Comparison of ENCODE assay signal across 2 cellular contexts in the genomic region with DNA sequence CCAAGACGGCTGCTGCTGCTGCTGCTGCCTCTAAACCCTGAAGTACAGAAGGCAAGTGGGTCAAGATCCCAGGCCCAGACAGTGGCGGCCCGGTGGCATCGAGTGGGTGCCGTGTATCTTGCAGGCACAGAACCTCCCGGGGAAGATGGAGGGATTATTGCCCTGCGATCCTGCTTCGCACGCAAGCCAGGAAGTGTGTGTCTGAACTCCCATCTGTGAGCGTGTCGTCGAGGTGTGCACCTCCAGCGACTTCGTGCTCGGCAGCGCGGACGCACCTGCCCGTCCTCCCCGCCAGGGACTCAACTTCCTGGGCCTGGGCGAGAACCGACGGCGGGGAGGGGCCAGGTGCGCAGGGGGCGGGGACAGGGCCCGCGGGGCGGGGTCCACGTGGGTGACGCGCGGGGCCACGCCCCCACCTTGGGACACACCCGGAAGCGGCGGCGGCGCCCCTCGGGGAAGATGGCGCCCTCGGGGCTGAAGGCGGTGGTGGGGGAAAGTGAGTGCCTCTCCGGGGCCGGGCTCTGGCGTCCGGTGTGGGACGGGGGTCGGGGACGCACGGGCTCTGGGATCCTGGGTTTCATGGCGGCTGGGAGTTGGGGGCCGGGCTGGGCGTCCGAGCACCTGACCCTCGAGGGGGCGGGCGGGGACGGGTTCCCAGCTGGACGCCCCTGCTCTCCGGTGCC.
TF ChIP-seq lines count a peak whose summit lies in the region.

A gene (plus strand): TSS at position 420 of the 683 bp plus-strand sequence. CDS start 40 bp downstream, at position 460.

TF ChIP-seq in HEK293, 187 proteins besides CTCF, POLR2A, EP300 and RAD21 (continued from another document):
- TF ChIP-seq, protein P1, sequence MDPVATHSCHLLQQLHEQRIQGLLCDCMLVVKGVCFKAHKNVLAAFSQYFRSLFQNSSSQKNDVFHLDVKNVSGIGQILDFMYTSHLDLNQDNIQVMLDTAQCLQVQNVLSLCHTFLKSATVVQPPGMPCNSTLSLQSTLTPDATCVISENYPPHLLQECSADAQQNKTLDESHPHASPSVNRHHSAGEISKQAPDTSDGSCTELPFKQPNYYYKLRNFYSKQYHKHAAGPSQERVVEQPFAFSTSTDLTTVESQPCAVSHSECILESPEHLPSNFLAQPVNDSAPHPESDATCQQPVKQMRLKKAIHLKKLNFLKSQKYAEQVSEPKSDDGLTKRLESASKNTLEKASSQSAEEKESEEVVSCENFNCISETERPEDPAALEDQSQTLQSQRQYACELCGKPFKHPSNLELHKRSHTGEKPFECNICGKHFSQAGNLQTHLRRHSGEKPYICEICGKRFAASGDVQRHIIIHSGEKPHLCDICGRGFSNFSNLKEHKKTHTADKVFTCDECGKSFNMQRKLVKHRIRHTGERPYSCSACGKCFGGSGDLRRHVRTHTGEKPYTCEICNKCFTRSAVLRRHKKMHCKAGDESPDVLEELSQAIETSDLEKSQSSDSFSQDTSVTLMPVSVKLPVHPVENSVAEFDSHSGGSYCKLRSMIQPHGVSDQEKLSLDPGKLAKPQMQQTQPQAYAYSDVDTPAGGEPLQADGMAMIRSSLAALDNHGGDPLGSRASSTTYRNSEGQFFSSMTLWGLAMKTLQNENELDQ (tag by site-specific recombination; IDR thresholded peaks at IDR 0.05; ENCODE audit: low read depth) = no peak
- TF ChIP-seq ZNF677 (tag by site-specific recombination; IDR thresholded peaks at IDR 0.05) (no peak), GFI1B (tag by site-specific recombination; IDR thresholded peaks at IDR 0.05) (no peak), SETDB1 (IDR thresholded peaks at IDR 0.05; ENCODE audit: insufficient read length, low read length) (no peak), KLF9 (tag by site-specific recombination; IDR thresholded peaks at IDR 0.05; ENCODE audit: low read depth) (peak; percentile 95)

TF ChIP-seq in WTC11, 78 proteins besides CTCF, POLR2A, EP300 and RAD21 (continued from another document):
- TF ChIP-seq, protein P2, sequence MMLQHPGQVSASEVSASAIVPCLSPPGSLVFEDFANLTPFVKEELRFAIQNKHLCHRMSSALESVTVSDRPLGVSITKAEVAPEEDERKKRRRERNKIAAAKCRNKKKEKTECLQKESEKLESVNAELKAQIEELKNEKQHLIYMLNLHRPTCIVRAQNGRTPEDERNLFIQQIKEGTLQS (CRISPR knock-in tag; conservative IDR thresholded peaks at IDR 0.05) = no peak
- TF ChIP-seq, protein P3, sequence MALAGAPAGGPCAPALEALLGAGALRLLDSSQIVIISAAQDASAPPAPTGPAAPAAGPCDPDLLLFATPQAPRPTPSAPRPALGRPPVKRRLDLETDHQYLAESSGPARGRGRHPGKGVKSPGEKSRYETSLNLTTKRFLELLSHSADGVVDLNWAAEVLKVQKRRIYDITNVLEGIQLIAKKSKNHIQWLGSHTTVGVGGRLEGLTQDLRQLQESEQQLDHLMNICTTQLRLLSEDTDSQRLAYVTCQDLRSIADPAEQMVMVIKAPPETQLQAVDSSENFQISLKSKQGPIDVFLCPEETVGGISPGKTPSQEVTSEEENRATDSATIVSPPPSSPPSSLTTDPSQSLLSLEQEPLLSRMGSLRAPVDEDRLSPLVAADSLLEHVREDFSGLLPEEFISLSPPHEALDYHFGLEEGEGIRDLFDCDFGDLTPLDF (CRISPR knock-in tag; IDR thresholded peaks at IDR 0.05) = peak; percentile 97
- TF ChIP-seq ZBTB21 (CRISPR knock-in tag; IDR thresholded peaks at IDR 0.05; ENCODE audit: borderline replicate concordance) (peak; percentile 92; the same call in 1 of the 2 replicates), OVOL2 (CRISPR knock-in tag; IDR thresholded peaks at IDR 0.05; ENCODE audit: borderline replicate concordance) (no peak), GTF2I (CRISPR knock-in tag; conservative IDR thresholded peaks at IDR 0.05) (no peak), IRF2 (CRISPR knock-in tag; IDR thresholded peaks at IDR 0.05; ENCODE audit: borderline replicate concordance, low read depth) (0 out of 2 replicates have a peak, but pooled peaks have one; percentile 45), NR3C1 (CRISPR knock-in tag; conservative IDR thresholded peaks at IDR 0.05; ENCODE audit: low read depth) (no peak)
- TF ChIP-seq, protein P4, sequence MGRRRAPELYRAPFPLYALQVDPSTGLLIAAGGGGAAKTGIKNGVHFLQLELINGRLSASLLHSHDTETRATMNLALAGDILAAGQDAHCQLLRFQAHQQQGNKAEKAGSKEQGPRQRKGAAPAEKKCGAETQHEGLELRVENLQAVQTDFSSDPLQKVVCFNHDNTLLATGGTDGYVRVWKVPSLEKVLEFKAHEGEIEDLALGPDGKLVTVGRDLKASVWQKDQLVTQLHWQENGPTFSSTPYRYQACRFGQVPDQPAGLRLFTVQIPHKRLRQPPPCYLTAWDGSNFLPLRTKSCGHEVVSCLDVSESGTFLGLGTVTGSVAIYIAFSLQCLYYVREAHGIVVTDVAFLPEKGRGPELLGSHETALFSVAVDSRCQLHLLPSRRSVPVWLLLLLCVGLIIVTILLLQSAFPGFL (CRISPR knock-in tag; IDR thresholded peaks at IDR 0.05; ENCODE audit: borderline replicate concordance) = peak; percentile 83; the same call in 1 of the 2 replicates
- TF ChIP-seq, protein P5, sequence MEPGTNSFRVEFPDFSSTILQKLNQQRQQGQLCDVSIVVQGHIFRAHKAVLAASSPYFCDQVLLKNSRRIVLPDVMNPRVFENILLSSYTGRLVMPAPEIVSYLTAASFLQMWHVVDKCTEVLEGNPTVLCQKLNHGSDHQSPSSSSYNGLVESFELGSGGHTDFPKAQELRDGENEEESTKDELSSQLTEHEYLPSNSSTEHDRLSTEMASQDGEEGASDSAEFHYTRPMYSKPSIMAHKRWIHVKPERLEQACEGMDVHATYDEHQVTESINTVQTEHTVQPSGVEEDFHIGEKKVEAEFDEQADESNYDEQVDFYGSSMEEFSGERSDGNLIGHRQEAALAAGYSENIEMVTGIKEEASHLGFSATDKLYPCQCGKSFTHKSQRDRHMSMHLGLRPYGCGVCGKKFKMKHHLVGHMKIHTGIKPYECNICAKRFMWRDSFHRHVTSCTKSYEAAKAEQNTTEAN (CRISPR knock-in tag; IDR thresholded peaks at IDR 0.05) = peak; percentile 96; the same call in 1 of the 2 replicates
TF ChIP-seq in WTC11: peak in this region for 48.
